ENCODE assay signal across 9 cellular contexts in the genomic region with DNA sequence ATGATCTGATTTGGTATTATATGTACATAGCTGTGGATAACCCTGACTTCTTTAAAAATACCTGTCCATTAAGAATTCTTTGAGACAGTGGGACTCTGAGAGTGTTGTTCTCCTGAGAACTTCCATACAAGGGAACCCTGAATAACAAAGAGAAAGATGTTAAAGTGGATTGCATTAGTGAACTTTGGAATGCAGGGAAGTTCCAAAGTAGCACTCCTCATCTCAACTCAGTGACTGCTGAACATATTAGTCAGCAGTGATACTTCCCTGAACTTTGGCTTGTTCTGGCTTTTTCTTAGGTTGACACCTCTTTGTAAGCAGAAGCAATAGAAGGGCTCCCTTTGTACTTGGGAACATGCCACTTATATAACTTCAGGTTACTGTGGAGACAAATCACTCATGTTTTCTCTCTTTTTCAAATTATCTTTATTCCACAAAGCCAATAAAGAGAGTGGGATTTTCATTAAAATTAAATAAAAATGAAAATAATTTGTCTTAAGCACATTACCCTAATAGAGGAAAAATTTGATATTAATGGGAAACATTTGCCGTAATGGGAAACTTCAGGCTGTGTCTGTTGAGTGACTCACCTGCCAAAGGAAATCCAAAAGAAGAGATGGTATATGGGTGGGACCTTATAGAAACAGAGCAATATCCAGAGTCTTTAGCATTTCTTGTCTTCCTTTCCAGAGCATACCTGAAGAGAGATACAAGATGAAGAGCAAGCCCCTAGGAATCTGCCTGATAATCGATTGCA. TPM values are rescaled to one million over a fixed set of nuclear protein-coding genes. Genes with fewer than 3 reads are reported as not detected.
DNase-seq lines count a peak whose midpoint lies in the region; ATAC-seq and TF ChIP-seq lines count a peak whose summit lies in the region.
"Had no signal": no experiment of that assay in that cellular context is flagged by ENCODE, and none has a peak within 500 bp of the region (broad histone marks: within the 10 kb centered on the region; RNA-seq: fewer than 3 reads in every experiment).

No MANE protein-coding gene starts in this region.

- H2AFZ ChIP-seq in SK-N-SH (ENCODE audit: low read depth) = no peak overlapping the region

- peaks cover 21% of the 10 kb centered on the region for H3K4me1 Mint-ChIP-seq in CD8-positive, alpha-beta T cell (ENCODE audit: low read depth)

- H3K27ac Mint-ChIP-seq in CD8-positive, alpha-beta T cell = peak overlapping the region; percentile 82

- intact Hi-C loops in CD8-positive, alpha-beta T cell (cut with DNase I, micrococcal nuclease) = no loop called here

- no peaks in the 10 kb centered on the region for H3K27me3 ChIP-seq in CD8-positive, alpha-beta T cell (ENCODE audit: insufficient read depth, low read length)
- no peaks in the 10 kb centered on the region for H3K27me3 ChIP-seq in SK-N-SH (ENCODE audit: insufficient read depth)

- POLR2A ChIA-PET in CD8-positive, alpha-beta T cell (lab: Charles Lee) = interaction anchor here (0.6 to 1.6 kb wide), 4 partner anchors 8 to 30 kb away, joined by 3 to 6 read pairs (median 4); no protein-coding TSS in a partner anchor
- POLR2A ChIA-PET in SK-N-SH (lab: Yijun Ruan, JAX) = no interaction called here

- peaks cover 23% of the 10 kb centered on the region for H3K36me3 ChIP-seq in CD8-positive, alpha-beta T cell (ENCODE audit: insufficient read depth, low read length)
- H3K36me3 ChIP-seq in SK-N-SH (replicated peaks in 1 of 2; ENCODE audit: control insufficient read depth in 1 of 2, insufficient read depth in 2 of 2, low read length in 1 of 2) = peaks cover 0 to 47% of the 10 kb centered on the region in 2 experiments

- no peaks in the 10 kb centered on the region for H3K27me3 Mint-ChIP-seq in CD8-positive, alpha-beta T cell (ENCODE audit: low read depth)

- no peaks in the 10 kb centered on the region for H3K9me3 ChIP-seq in CD8-positive, alpha-beta T cell (ENCODE audit: low read length)
- no peaks in the 10 kb centered on the region for H3K9me3 ChIP-seq in SK-N-SH

- 35% methylated on average over 2 of the region's 2 CpGs for WGBS in SK-N-SH (ENCODE audit: low lambda C conversion rate)

- peak overlapping the region; percentile 81 for H3K4me2 ChIP-seq in SK-N-SH

- H3K4me3 ChIP-seq in CD8-positive, alpha-beta T cell (ENCODE audit: low read depth, low read length) = no peak overlapping the region
- H3K4me3 ChIP-seq in SK-N-SH (ENCODE audit: low read depth in 2 of 2, low read length in 1 of 2) = no peak overlapping the region

- TF ChIP-seq RAD21 in SK-N-SH (IDR thresholded peaks at IDR 0.05; ENCODE audit: low read length) = no peak

- no peaks in the 10 kb centered on the region for H3K9me2 ChIP-seq in SK-N-SH

- H3K4me3 Mint-ChIP-seq in CD8-positive, alpha-beta T cell = no peak overlapping the region

- no peak for DNase-seq in CD8-positive, alpha-beta T cell
- DNase-seq in SK-N-SH = no peak
- peak; percentile 77 for DNase-seq in fibroblast of gingiva (ENCODE audit: low read depth)
- DNase-seq in non-pigmented ciliary epithelial cell (ENCODE audit: low read depth) = peak; percentile 96
- DNase-seq in NCI-H510A treated with DMSO at 0.1 percent for 48 hours (lab: John Stamatoyannopoulos, UW) = no peak
- no peak for DNase-seq in SHP77 treated with DMSO at 0.1 percent for 48 hours (lab: John Stamatoyannopoulos, UW)
- DNase-seq: NCI-H2227 treated with DMSO at 0.1 percent for 48 hours had no signal

- ATAC-seq in CD8-positive, alpha-beta T cell = no peak
- ATAC-seq in HG02678 (IDR thresholded peaks at IDR 0.05; ENCODE audit: unreplicated experiment) (no peak), HG02840 (IDR thresholded peaks at IDR 0.05; ENCODE audit: low FRiP score, unreplicated experiment) (no peak)

- peaks cover 62% of the 10 kb centered on the region for H3K36me3 Mint-ChIP-seq in CD8-positive, alpha-beta T cell

- no peaks in the 10 kb centered on the region for H3K9me3 Mint-ChIP-seq in CD8-positive, alpha-beta T cell

- TF ChIP-seq EP300 in SK-N-SH (IDR thresholded peaks at IDR 0.05; ENCODE audit: borderline replicate concordance in 1 of 2, low read depth in 1 of 2, low read length in 1 of 2) = peak in 1 of 2 experiments; percentile 57; a peak in 1 of 4 replicates

- H3K27ac ChIP-seq in CD8-positive, alpha-beta T cell (ENCODE audit: low read depth, low read length) = no peak overlapping the region
- H3K27ac ChIP-seq in SK-N-SH (ENCODE audit: low read depth in 2 of 2, low read length in 1 of 2) = peak overlapping the region; percentile 81 to 100; a peak in 3 of 4 replicates

- TF ChIP-seq CTCF in CD8-positive, alpha-beta T cell (IDR thresholded peaks at IDR 0.05) = no peak
- no peak for TF ChIP-seq CTCF in SK-N-SH (IDR thresholded peaks at IDR 0.05)

- H3K79me2 ChIP-seq in SK-N-SH (ENCODE audit: insufficient read depth) = peaks cover 36% of the 10 kb centered on the region; the same call in 1 of the 2 replicates

- peak overlapping the region; percentile 88 for H3K9ac ChIP-seq in SK-N-SH

- CTCF ChIA-PET in CD8-positive, alpha-beta T cell (lab: Charles Lee) = interaction anchor here (0.9 to 3.4 kb wide), 6 partner anchors 9 to 247 kb away, joined by 3 to 13 read pairs (median 8); no protein-coding TSS in a partner anchor
- CTCF ChIA-PET in SK-N-SH (lab: Yijun Ruan, JAX) = interaction anchor here (0.8 to 2.6 kb wide), 2 partner anchors 9 to 80 kb away, joined by 3 to 23 read pairs; no protein-coding TSS in a partner anchor

- H4K20me1 ChIP-seq in SK-N-SH (ENCODE audit: insufficient read depth) = no peaks in the 10 kb centered on the region

- no peaks in the 10 kb centered on the region for H3K4me1 ChIP-seq in CD8-positive, alpha-beta T cell (ENCODE audit: insufficient read depth, low read length)
- H3K4me1 ChIP-seq in SK-N-SH (ENCODE audit: control insufficient read depth in 1 of 2, insufficient read depth in 2 of 2, low read depth in 1 of 2, low read length in 1 of 2) = peaks cover 6 to 41% of the 10 kb centered on the region in 2 experiments

- H3F3A ChIP-seq in SK-N-SH (replicated peaks; ENCODE audit: insufficient read depth) = peaks cover 48% of the 10 kb centered on the region

TF ChIP-seq in SK-N-SH, 30 proteins besides CTCF, POLR2A, EP300 and RAD21 (continues in another document):
- peak; percentile 36; the same call in 1 of the 2 replicates for TF ChIP-seq NFIC (IDR thresholded peaks at IDR 0.05; ENCODE audit: borderline replicate concordance)
- peak; percentile 16; the same call in 1 of the 2 replicates for TF ChIP-seq FOXM1 (IDR thresholded peaks at IDR 0.05; ENCODE audit: low read depth)
- TF ChIP-seq, protein P1, sequence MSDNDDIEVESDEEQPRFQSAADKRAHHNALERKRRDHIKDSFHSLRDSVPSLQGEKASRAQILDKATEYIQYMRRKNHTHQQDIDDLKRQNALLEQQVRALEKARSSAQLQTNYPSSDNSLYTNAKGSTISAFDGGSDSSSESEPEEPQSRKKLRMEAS (IDR thresholded peaks at IDR 0.05; ENCODE audit: low read depth) = peak; percentile 73
- 0 out of 2 replicates have a peak, but pooled peaks have one; percentile 27 for TF ChIP-seq SIN3A (IDR thresholded peaks at IDR 0.05; ENCODE audit: borderline replicate concordance, low read depth, low read length)
- TF ChIP-seq CHD2 (IDR thresholded peaks at IDR 0.05; ENCODE audit: low read length, partially characterized antibody) = no peak
- peak; percentile 76 for TF ChIP-seq TCF12 (IDR thresholded peaks at IDR 0.05)
- no peak for TF ChIP-seq NRF1 (IDR thresholded peaks at IDR 0.05; ENCODE audit: low read depth, low read length)
- TF ChIP-seq, protein P2, sequence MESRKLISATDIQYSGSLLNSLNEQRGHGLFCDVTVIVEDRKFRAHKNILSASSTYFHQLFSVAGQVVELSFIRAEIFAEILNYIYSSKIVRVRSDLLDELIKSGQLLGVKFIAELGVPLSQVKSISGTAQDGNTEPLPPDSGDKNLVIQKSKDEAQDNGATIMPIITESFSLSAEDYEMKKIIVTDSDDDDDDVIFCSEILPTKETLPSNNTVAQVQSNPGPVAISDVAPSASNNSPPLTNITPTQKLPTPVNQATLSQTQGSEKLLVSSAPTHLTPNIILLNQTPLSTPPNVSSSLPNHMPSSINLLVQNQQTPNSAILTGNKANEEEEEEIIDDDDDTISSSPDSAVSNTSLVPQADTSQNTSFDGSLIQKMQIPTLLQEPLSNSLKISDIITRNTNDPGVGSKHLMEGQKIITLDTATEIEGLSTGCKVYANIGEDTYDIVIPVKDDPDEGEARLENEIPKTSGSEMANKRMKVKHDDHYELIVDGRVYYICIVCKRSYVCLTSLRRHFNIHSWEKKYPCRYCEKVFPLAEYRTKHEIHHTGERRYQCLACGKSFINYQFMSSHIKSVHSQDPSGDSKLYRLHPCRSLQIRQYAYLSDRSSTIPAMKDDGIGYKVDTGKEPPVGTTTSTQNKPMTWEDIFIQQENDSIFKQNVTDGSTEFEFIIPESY (IDR thresholded peaks at IDR 0.05; ENCODE audit: borderline replicate concordance, low read depth) = no peak
- TF ChIP-seq RXRA (IDR thresholded peaks at IDR 0.05; ENCODE audit: borderline replicate concordance, low read depth) = peak; percentile 87
- peak; percentile 61; the same call in 1 of the 2 replicates for TF ChIP-seq FOSL2 (IDR thresholded peaks at IDR 0.05; ENCODE audit: borderline replicate concordance, low read depth)
- TF ChIP-seq JUND (IDR thresholded peaks at IDR 0.05) = peak; percentile 61
- TF ChIP-seq, protein P3, sequence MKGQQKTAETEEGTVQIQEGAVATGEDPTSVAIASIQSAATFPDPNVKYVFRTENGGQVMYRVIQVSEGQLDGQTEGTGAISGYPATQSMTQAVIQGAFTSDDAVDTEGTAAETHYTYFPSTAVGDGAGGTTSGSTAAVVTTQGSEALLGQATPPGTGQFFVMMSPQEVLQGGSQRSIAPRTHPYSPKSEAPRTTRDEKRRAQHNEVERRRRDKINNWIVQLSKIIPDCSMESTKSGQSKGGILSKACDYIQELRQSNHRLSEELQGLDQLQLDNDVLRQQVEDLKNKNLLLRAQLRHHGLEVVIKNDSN (IDR thresholded peaks at IDR 0.05; ENCODE audit: borderline replicate concordance, low read depth) = no peak
- peak; percentile 47; the same call in 1 of the 2 replicates for TF ChIP-seq TEAD4 (IDR thresholded peaks at IDR 0.05; ENCODE audit: borderline replicate concordance, insufficient read depth)

RNA-seq across cellular contexts. Expression of a gene that starts 33.3 kb away (rescaled TPM):
- total RNA-seq in CD8-positive, alpha-beta T cell = 100 to 1,000 TPM; 153 to 156 TPM
- 23.7 and 32.6 TPM in 2 replicates for polyA plus RNA-seq in SK-N-SH (2012; rRNA removed)
- 23.3 and 30.1 TPM in 2 replicates for polyA plus RNA-seq in SK-N-SH (2012; cell fraction: cytosol; rRNA removed)
- 63.1 and 81.3 TPM in 2 replicates for polyA plus RNA-seq in SK-N-SH (2012; cell fraction: nucleus; rRNA removed)

RNA-seq across cellular contexts. Expression of a gene that starts 33.7 kb away (rescaled TPM):
- 10 to 100 TPM in 1 of 2 experiments, 1 to 10 TPM in 1; 9.8 to 10.4 TPM for total RNA-seq in CD8-positive, alpha-beta T cell
- 0.12 and 0.31 TPM in 2 replicates for polyA plus RNA-seq in SK-N-SH (2012; rRNA removed)
- polyA plus RNA-seq in SK-N-SH (2012; cell fraction: cytosol; rRNA removed) = 0.17 and 0.21 TPM in 2 replicates
- 0.11 and 0.74 TPM in 2 replicates for polyA plus RNA-seq in SK-N-SH (2012; cell fraction: nucleus; rRNA removed)

Comparison
In these comparisons a context has a peak if more than half of its experiments do, and no peak if none do; other contexts are left out.
1. DNase-seq: peak in fibroblast of gingiva (single experiment) and non-pigmented ciliary epithelial cell (single experiment); none in CD8-positive, alpha-beta T cell (0 of 7), SK-N-SH (single experiment), NCI-H510A treated with DMSO at 0.1 percent for 48 hours (single experiment) and SHP77 treated with DMSO at 0.1 percent for 48 hours (single experiment).